1 cellular context compared by ENCODE assay signal in genomic region chr14:31208546-31209424, GRCh38.
TF ChIP-seq lines count a peak whose summit lies in the region.

No MANE protein-coding gene starts in this region.

TF ChIP-seq in WTC11, 78 proteins besides CTCF, POLR2A, EP300 and RAD21 (continued from another document):
- TF ChIP-seq, protein P1, sequence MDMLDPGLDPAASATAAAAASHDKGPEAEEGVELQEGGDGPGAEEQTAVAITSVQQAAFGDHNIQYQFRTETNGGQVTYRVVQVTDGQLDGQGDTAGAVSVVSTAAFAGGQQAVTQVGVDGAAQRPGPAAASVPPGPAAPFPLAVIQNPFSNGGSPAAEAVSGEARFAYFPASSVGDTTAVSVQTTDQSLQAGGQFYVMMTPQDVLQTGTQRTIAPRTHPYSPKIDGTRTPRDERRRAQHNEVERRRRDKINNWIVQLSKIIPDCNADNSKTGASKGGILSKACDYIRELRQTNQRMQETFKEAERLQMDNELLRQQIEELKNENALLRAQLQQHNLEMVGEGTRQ (CRISPR knock-in tag; IDR thresholded peaks at IDR 0.05): no peak
- TF ChIP-seq, protein P2, sequence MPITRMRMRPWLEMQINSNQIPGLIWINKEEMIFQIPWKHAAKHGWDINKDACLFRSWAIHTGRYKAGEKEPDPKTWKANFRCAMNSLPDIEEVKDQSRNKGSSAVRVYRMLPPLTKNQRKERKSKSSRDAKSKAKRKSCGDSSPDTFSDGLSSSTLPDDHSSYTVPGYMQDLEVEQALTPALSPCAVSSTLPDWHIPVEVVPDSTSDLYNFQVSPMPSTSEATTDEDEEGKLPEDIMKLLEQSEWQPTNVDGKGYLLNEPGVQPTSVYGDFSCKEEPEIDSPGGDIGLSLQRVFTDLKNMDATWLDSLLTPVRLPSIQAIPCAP (CRISPR knock-in tag; IDR thresholded peaks at IDR 0.05): no peak
- TF ChIP-seq RORB (CRISPR knock-in tag; IDR thresholded peaks at IDR 0.05) (no peak), ETV6 (CRISPR knock-in tag; IDR thresholded peaks at IDR 0.05) (no peak), GTF2I (CRISPR knock-in tag; conservative IDR thresholded peaks at IDR 0.05) (no peak), EMX1 (CRISPR knock-in tag; IDR thresholded peaks at IDR 0.05) (no peak), ZBTB43 (CRISPR knock-in tag; IDR thresholded peaks at IDR 0.05) (no peak), FOXP1 (CRISPR knock-in tag; IDR thresholded peaks at IDR 0.05; ENCODE audit: borderline replicate concordance) (no peak), ZNF232 (CRISPR knock-in tag; IDR thresholded peaks at IDR 0.05) (no peak)
- TF ChIP-seq, protein P3, sequence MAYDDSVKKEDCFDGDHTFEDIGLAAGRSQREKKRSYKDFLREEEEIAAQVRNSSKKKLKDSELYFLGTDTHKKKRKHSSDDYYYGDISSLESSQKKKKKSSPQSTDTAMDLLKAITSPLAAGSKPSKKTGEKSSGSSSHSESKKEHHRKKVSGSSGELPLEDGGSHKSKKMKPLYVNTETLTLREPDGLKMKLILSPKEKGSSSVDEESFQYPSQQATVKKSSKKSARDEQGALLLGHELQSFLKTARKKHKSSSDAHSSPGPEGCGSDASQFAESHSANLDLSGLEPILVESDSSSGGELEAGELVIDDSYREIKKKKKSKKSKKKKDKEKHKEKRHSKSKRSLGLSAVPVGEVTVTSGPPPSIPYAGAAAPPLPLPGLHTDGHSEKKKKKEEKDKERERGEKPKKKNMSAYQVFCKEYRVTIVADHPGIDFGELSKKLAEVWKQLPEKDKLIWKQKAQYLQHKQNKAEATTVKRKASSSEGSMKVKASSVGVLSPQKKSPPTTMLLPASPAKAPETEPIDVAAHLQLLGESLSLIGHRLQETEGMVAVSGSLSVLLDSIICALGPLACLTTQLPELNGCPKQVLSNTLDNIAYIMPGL (CRISPR knock-in tag; IDR thresholded peaks at IDR 0.05): no peak
